12 cellular contexts compared by ENCODE assay signal in genomic region chr6:52333840-52334200, GRCh38. TPM values are rescaled to one million over a fixed set of nuclear protein-coding genes. Genes with fewer than 3 reads are reported as not detected.
DNase-seq lines count a peak whose midpoint lies in the region; ATAC-seq, FAIRE-seq and TF ChIP-seq lines count a peak whose summit lies in the region.
"Had no signal": no experiment of that assay in that cellular context is flagged by ENCODE, and none has a peak within 500 bp of the region (broad histone marks: within the 10 kb centered on the region; RNA-seq: fewer than 3 reads in every experiment).

No MANE protein-coding gene starts in this region.

- peak; percentile 32 to 35 for ATAC-seq in activated T-cell treated with anti-CD3 and anti-CD28 coated beads, Interleukin-2, amount 50 U/mL, for 72 hours (replicated peaks in 1 of 2)
- peak; percentile 19 for ATAC-seq in foreskin keratinocyte
- ATAC-seq in stimulated activated naive CD8-positive, alpha-beta T cell treated with anti-CD3 and anti-CD28 coated beads, Interleukin-15, amount 100 ng/mL, for 72 hours, result peak; percentile 58
- ATAC-seq in HG03457 (IDR thresholded peaks at IDR 0.05; ENCODE audit: unreplicated experiment), result no peak

- H3K36me3 ChIP-seq in PC-9 (ENCODE audit: low read depth), result no peaks in the 10 kb centered on the region

- CTCF ChIA-PET in PC-9 (lab: Charles Lee), result interaction anchor here (0.5 kb wide), 1 partner anchor 826 kb away, joined by 3 read pairs; no protein-coding TSS in a partner anchor

- H3K27ac ChIP-seq in PC-9, result peak overlapping the region; percentile 14; the same call in 1 of the 2 replicates
- no peak overlapping the region for H3K27ac ChIP-seq in foreskin keratinocyte

- H3K4me1 ChIP-seq in PC-9 (replicated peaks; ENCODE audit: insufficient read depth), result peaks cover 40% of the 10 kb centered on the region
- no peaks in the 10 kb centered on the region for H3K4me1 ChIP-seq in foreskin keratinocyte

- no peak for DNase-seq in activated T-cell treated with anti-CD3 and anti-CD28 coated beads, Interleukin-2, amount 50 U/mL, for 72 hours
- no peak for DNase-seq in activated T-cell treated with anti-CD3 and anti-CD28 coated beads for 4 hours
- DNase-seq in PC-9, result peak in 1 of 2 experiments; percentile 6
- no peak for DNase-seq in foreskin keratinocyte
- no peak for DNase-seq in stimulated activated naive CD8-positive, alpha-beta T cell treated with anti-CD3 and anti-CD28 coated beads, Interleukin-15, amount 100 ng/mL, for 72 hours
- no peak for DNase-seq in DMS79 (lab: John Stamatoyannopoulos, UW)
- DNase-seq in D721Med (ENCODE audit: insufficient read length, low spot score), result no peak
- DNase-seq: GF-D8; HCEC 1CT; NCI-H774; stimulated activated CD4-positive, alpha-beta T cell treated with anti-CD3 and anti-CD28 coated beads, Interleukin-2, amount 100 ng/mL, for 24 hours had no signal

- H3K4me3 Mint-ChIP-seq in activated T-cell treated with anti-CD3 and anti-CD28 coated beads, Interleukin-2, amount 50 U/mL, for 72 hours, result peak overlapping the region; percentile 21 to 42
- H3K4me3 Mint-ChIP-seq in stimulated activated naive CD8-positive, alpha-beta T cell treated with anti-CD3 and anti-CD28 coated beads, Interleukin-15, amount 100 ng/mL, for 72 hours, result peak overlapping the region in 1 of 2 donors; percentile 12

- no peaks in the 10 kb centered on the region for H3K79me2 ChIP-seq in PC-9 (ENCODE audit: low read depth)

- no peaks in the 10 kb centered on the region for H3K36me3 Mint-ChIP-seq in activated T-cell treated with anti-CD3 and anti-CD28 coated beads, Interleukin-2, amount 50 U/mL, for 72 hours (ENCODE audit: insufficient read depth in 2 of 2)

- H3K27ac Mint-ChIP-seq in activated T-cell treated with anti-CD3 and anti-CD28 coated beads, Interleukin-2, amount 50 U/mL, for 72 hours, result peak overlapping the region; percentile 39
- H3K27ac Mint-ChIP-seq in stimulated activated naive CD8-positive, alpha-beta T cell treated with anti-CD3 and anti-CD28 coated beads, Interleukin-15, amount 100 ng/mL, for 72 hours, result peak overlapping the region in 1 of 2 donors; percentile 13

- H3K4me1 Mint-ChIP-seq in activated T-cell treated with anti-CD3 and anti-CD28 coated beads, Interleukin-2, amount 50 U/mL, for 72 hours (ENCODE audit: low read depth), result peaks cover 66% of the 10 kb centered on the region
- peaks cover 70% of the 10 kb centered on the region for H3K4me1 Mint-ChIP-seq in stimulated activated naive CD8-positive, alpha-beta T cell treated with anti-CD3 and anti-CD28 coated beads, Interleukin-15, amount 100 ng/mL, for 72 hours

- H3K4me2 ChIP-seq in PC-9, result peak overlapping the region; percentile 51

- no peaks in the 10 kb centered on the region for H3K27me3 Mint-ChIP-seq in activated T-cell treated with anti-CD3 and anti-CD28 coated beads, Interleukin-2, amount 50 U/mL, for 72 hours (ENCODE audit: low read depth)
- no peaks in the 10 kb centered on the region for H3K27me3 Mint-ChIP-seq in stimulated activated naive CD8-positive, alpha-beta T cell treated with anti-CD3 and anti-CD28 coated beads, Interleukin-15, amount 100 ng/mL, for 72 hours

- no peaks in the 10 kb centered on the region for H3K9me2 ChIP-seq in PC-9 (ENCODE audit: insufficient read depth)

- no peaks in the 10 kb centered on the region for H4K20me1 ChIP-seq in PC-9 (ENCODE audit: insufficient read depth)

- no peak overlapping the region for H2AFZ ChIP-seq in PC-9

- H3F3A ChIP-seq in PC-9 (ENCODE audit: insufficient read depth, low read depth), result peaks cover 19% of the 10 kb centered on the region; the same call in 1 of the 2 replicates

- BruUV-seq in PC-9 (replicated peaks; lab: Mats Ljungman, UMichigan), result no TSS peak

- intact Hi-C loops in PC-9 (cut with micrococcal nuclease; ENCODE audit: unreplicated experiment), result no loop called here

- H3K9me3 ChIP-seq in PC-9 (ENCODE audit: insufficient read depth, low read depth), result no peaks in the 10 kb centered on the region

- no peak for FAIRE-seq in D721Med (lab: Jason Lieb, UNC)

- H3K27me3 ChIP-seq in PC-9 (ENCODE audit: insufficient read depth, low read depth) (no peaks in the 10 kb centered on the region), foreskin keratinocyte (no peaks in the 10 kb centered on the region)

- TF ChIP-seq CTCF in PC-9 (conservative IDR thresholded peaks at IDR 0.05), result no peak
- no peak for TF ChIP-seq CTCF in foreskin keratinocyte (conservative IDR thresholded peaks at IDR 0.05)
- no peak for TF ChIP-seq CTCF in D721Med (IDR thresholded peaks at IDR 0.05; ENCODE audit: insufficient read depth, missing control alignments)

- no peak overlapping the region for H3K4me3 ChIP-seq in PC-9

- no peaks in the 10 kb centered on the region for H3K9me3 Mint-ChIP-seq in activated T-cell treated with anti-CD3 and anti-CD28 coated beads, Interleukin-2, amount 50 U/mL, for 72 hours
- H3K9me3 Mint-ChIP-seq in stimulated activated naive CD8-positive, alpha-beta T cell treated with anti-CD3 and anti-CD28 coated beads, Interleukin-15, amount 100 ng/mL, for 72 hours, result no peaks in the 10 kb centered on the region

- POLR2A ChIA-PET in PC-9 (lab: Charles Lee; ENCODE audit: unreplicated experiment), result interaction anchor here (0.7 kb wide), 1 partner anchor 51 kb away, joined by 4 read pairs; no protein-coding TSS in a partner anchor

RNA-seq across cellular contexts. Expression of gene PAQR8, which starts 28.1 kb away (rescaled TPM):
- 10 to 100 TPM; 14.6 to 21.0 TPM for total RNA-seq in activated T-cell treated with anti-CD3 and anti-CD28 coated beads, Interleukin-2, amount 50 U/mL, for 72 hours
- 3.7 and 4.1 TPM in 2 replicates for total RNA-seq in PC-9 (2021)
- 4.5 and 5.6 TPM in 2 replicates for total RNA-seq in foreskin keratinocyte
- polyA plus RNA-seq in foreskin keratinocyte, result 2.4 TPM in 2 replicates

RNA-seq across cellular contexts. Expression of gene MCM3, which starts 49.3 kb away (rescaled TPM):
- total RNA-seq in activated T-cell treated with anti-CD3 and anti-CD28 coated beads, Interleukin-2, amount 50 U/mL, for 72 hours, result 100 to 1,000 TPM; 184 to 238 TPM
- total RNA-seq in PC-9 (2021) (90.9 and 111 TPM in 2 replicates), foreskin keratinocyte (125 and 134 TPM in 2 replicates)
- polyA plus RNA-seq in foreskin keratinocyte, result 71.5 and 88.1 TPM in 2 replicates
